ENCODE assay signal across 10 cellular contexts in genomic region chr11:9571766-9572120, GRCh38. TPM values are rescaled to one million over a fixed set of nuclear protein-coding genes. Genes with fewer than 3 reads are reported as not detected.
A peak's percentile ranks its signal among the peaks of the same experiment; 100 is the strongest.
DNase-seq lines count a peak whose midpoint lies in the region; ATAC-seq and TF ChIP-seq lines count a peak whose summit lies in the region.
"Had no signal": no experiment of that assay in that cellular context is flagged by ENCODE, and none has a peak within 500 bp of the region (broad histone marks: within the 10 kb centered on the region; RNA-seq: fewer than 3 reads in every experiment).

No MANE protein-coding gene starts in this region.

- POLR2A ChIA-PET in PC-9 (lab: Charles Lee; ENCODE audit: unreplicated experiment), result interaction anchor here (0.7 kb wide), 1 partner anchor 41 kb away, joined by 5 read pairs; no protein-coding TSS in a partner anchor

- DNase-seq in Calu3 (no peak), PC-9 (no peak), endodermal cell (no peak), psoas muscle (no peak), colonic mucosa (no peak), COLO668 (lab: John Stamatoyannopoulos, UW; ENCODE audit: unreplicated experiment) (no peak), OCI-M1 (lab: John Stamatoyannopoulos, UW) (no peak)
- no peak for DNase-seq in stimulated activated CD4-positive, alpha-beta T cell treated with anti-CD3 and anti-CD28 coated beads, Interleukin-4, amount 100 ng/mL, for 24 hours
- DNase-seq: midbrain, NCI-H2171 had no signal

- no peak overlapping the region for H3K9ac ChIP-seq in endodermal cell (ENCODE audit: extremely low read depth, low read length, poor library complexity, severe bottlenecking)
- no peak overlapping the region for H3K9ac ChIP-seq in colonic mucosa (ENCODE audit: low read depth in 2 of 2, low read length in 2 of 2)

- H3K4me2 ChIP-seq in PC-9, result peak overlapping the region; percentile 78

- peaks cover 10% of the 10 kb centered on the region; the same call in 1 of the 2 replicates for H3K36me3 ChIP-seq in PC-9 (ENCODE audit: low read depth)
- peaks cover 10% of the 10 kb centered on the region for H3K36me3 ChIP-seq in endodermal cell (ENCODE audit: control insufficient read depth, insufficient read depth, low read length)
- peaks cover 0 to 6% of the 10 kb centered on the region in 2 donors for H3K36me3 ChIP-seq in psoas muscle (ENCODE audit: insufficient read depth in 1 of 2, low read depth in 1 of 2)
- no peaks in the 10 kb centered on the region for H3K36me3 ChIP-seq in colonic mucosa

- H3K9me3 ChIP-seq in PC-9 (ENCODE audit: insufficient read depth, low read depth) (no peaks in the 10 kb centered on the region), endodermal cell (ENCODE audit: control insufficient read depth, low read length) (no peaks in the 10 kb centered on the region), psoas muscle (no peaks in the 10 kb centered on the region), colonic mucosa (no peaks in the 10 kb centered on the region)

- H2AFZ ChIP-seq in PC-9, result no peak overlapping the region

- TF ChIP-seq CTCF in Calu3 (IDR thresholded peaks at IDR 0.05; ENCODE audit: unreplicated experiment), result no peak
- no peak for TF ChIP-seq CTCF in PC-9 (conservative IDR thresholded peaks at IDR 0.05)
- TF ChIP-seq CTCF in endodermal cell (conservative IDR thresholded peaks at IDR 0.05), result no peak
- no peak for TF ChIP-seq CTCF in psoas muscle (IDR thresholded peaks at IDR 0.05)
- TF ChIP-seq CTCF in colonic mucosa (IDR thresholded peaks at IDR 0.05), result no peak

- ATAC-seq in psoas muscle, result no peak

- H3K27me3 Mint-ChIP-seq in Calu3 (ENCODE audit: unreplicated experiment) (no peaks in the 10 kb centered on the region), endodermal cell (ENCODE audit: insufficient read depth) (peaks cover 3% of the 10 kb centered on the region)

- CTCF ChIA-PET in Calu3 (lab: Charles Lee) (no interaction called here), PC-9 (lab: Charles Lee) (interaction anchor here (0.5 kb wide), 1 partner anchor 79 kb away, joined by 4 read pairs; no protein-coding TSS in a partner anchor)

- 92 to 95% methylated on average over 5 to 6 of the region's 6 CpGs for WGBS in endodermal cell (ENCODE audit: insufficient coverage in 1 of 2, insufficient read length in 1 of 2), 2 experiments
- 33 to 62% (median 42%) methylated on average over 6 of the region's 6 CpGs for WGBS in psoas muscle, 3 donors

- H3K27me3 ChIP-seq in PC-9 (ENCODE audit: insufficient read depth, low read depth) (no peaks in the 10 kb centered on the region), endodermal cell (ENCODE audit: control insufficient read depth, insufficient read depth, low read length, poor library complexity, severe bottlenecking) (no peaks in the 10 kb centered on the region), psoas muscle (ENCODE audit: insufficient read depth in 3 of 3, low read length in 2 of 3) (peaks cover 0 to 4% (median 0%) of the 10 kb centered on the region in 3 donors), colonic mucosa (no peaks in the 10 kb centered on the region)

- H3K4me1 Mint-ChIP-seq in Calu3 (ENCODE audit: low read depth, unreplicated experiment), result peaks cover 50% of the 10 kb centered on the region
- H3K4me1 Mint-ChIP-seq in endodermal cell, result peaks cover 47% of the 10 kb centered on the region

- H3K9me2 ChIP-seq in PC-9 (ENCODE audit: insufficient read depth), result no peaks in the 10 kb centered on the region

- H3K36me3 Mint-ChIP-seq in Calu3 (ENCODE audit: insufficient read depth, unreplicated experiment) (peaks cover 74% of the 10 kb centered on the region), endodermal cell (ENCODE audit: low read depth) (peaks cover 13% of the 10 kb centered on the region)

- intact Hi-C loops in Calu3 (cut with micrococcal nuclease; ENCODE audit: unreplicated experiment), result loop anchor here (2.0 kb wide), 1 partner anchor 111 kb away; the partner anchor contains the start of gene ZNF143
- intact Hi-C loops in PC-9 (cut with micrococcal nuclease; ENCODE audit: unreplicated experiment), result loop anchor here (5.0 kb wide), 1 partner anchor 64 kb away; no protein-coding TSS in a partner anchor
- intact Hi-C loops in psoas muscle (cut with DNase I), result loop anchor here in 1 of 2 donors (5.0 kb wide), 1 partner anchor 41 kb away; no protein-coding TSS in a partner anchor
- intact Hi-C loops in colonic mucosa (cut with DNase I), result loop anchor here (10.0 kb wide), 1 partner anchor 47 kb away; no protein-coding TSS in a partner anchor

- H3K4me3 ChIP-seq in PC-9 (no peak overlapping the region), endodermal cell (ENCODE audit: low read length) (peak overlapping the region; percentile 36), psoas muscle (no peak overlapping the region), colonic mucosa (no peak overlapping the region)

- H4K20me1 ChIP-seq in PC-9 (ENCODE audit: insufficient read depth), result no peaks in the 10 kb centered on the region

- BruUV-seq in Calu3 (replicated peaks; lab: Mats Ljungman, UMichigan), result no TSS peak
- no TSS peak for BruUV-seq in PC-9 (replicated peaks; lab: Mats Ljungman, UMichigan)

- H3K79me2 ChIP-seq in PC-9 (ENCODE audit: low read depth), result peaks cover 30% of the 10 kb centered on the region

- H3K9me3 Mint-ChIP-seq in Calu3 (ENCODE audit: low read depth, unreplicated experiment), result no peaks in the 10 kb centered on the region
- H3K9me3 Mint-ChIP-seq in endodermal cell, result no peaks in the 10 kb centered on the region

- peaks cover 60% of the 10 kb centered on the region for H3K4me1 ChIP-seq in PC-9 (replicated peaks; ENCODE audit: insufficient read depth)
- H3K4me1 ChIP-seq in endodermal cell (ENCODE audit: control insufficient read depth, insufficient read depth, low read length), result peaks cover 8% of the 10 kb centered on the region
- peaks cover 8% of the 10 kb centered on the region for H3K4me1 ChIP-seq in psoas muscle
- H3K4me1 ChIP-seq in colonic mucosa, result peaks cover 4% of the 10 kb centered on the region

- H3K27ac ChIP-seq in PC-9 (peak overlapping the region; percentile 98; the same call in 1 of the 2 replicates), endodermal cell (ENCODE audit: low read depth, low read length) (no peak overlapping the region), psoas muscle (peak overlapping the region; percentile 94), colonic mucosa (no peak overlapping the region)

- H3K27ac Mint-ChIP-seq in Calu3 (ENCODE audit: unreplicated experiment) (peak overlapping the region; percentile 100), endodermal cell (no peak overlapping the region)

- peaks cover 45% of the 10 kb centered on the region for H3F3A ChIP-seq in PC-9 (ENCODE audit: insufficient read depth, low read depth)

- H3K4me3 Mint-ChIP-seq in Calu3 (ENCODE audit: low read depth, unreplicated experiment) (peak overlapping the region; percentile 87), endodermal cell (peak overlapping the region; percentile 97)

RNA-seq across cellular contexts. Expression of gene WEE1, which starts 1.7 kb away (rescaled TPM):
- 50.7 and 53.6 TPM in 2 replicates for total RNA-seq in Calu3 (2022)
- 32.2 and 37.1 TPM in 2 replicates for total RNA-seq in PC-9 (2021)
- total RNA-seq in endodermal cell, result 10 to 100 TPM; 80.1 to 93.5 TPM
- polyA plus RNA-seq in endodermal cell (2013, experiment 1 of 2), result 72.0 TPM
- polyA plus RNA-seq in endodermal cell (2013, experiment 2 of 2), result 71.9 TPM
- 10 to 100 TPM in 3 of 4 donors, 1 to 10 TPM in 1; 4.8 to 58.6 (median 20.4) TPM for total RNA-seq in psoas muscle
- 1 to 10 TPM; 4.2 to 8.2 (median 5.3) TPM for polyA plus RNA-seq in psoas muscle
- total RNA-seq in colonic mucosa, result 10 to 100 TPM; 27.8 to 37.9 TPM

Comparison
In these comparisons a context has a peak if more than half of its experiments do, and no peak if none do; other contexts are left out.
1. H3K27ac ChIP-seq: peak in PC-9 (single experiment) and psoas muscle (single experiment); none in endodermal cell (single experiment) and colonic mucosa (single experiment).